7 cellular contexts compared by ENCODE assay signal in genomic region chr3:76585794-76586392, GRCh38.
DNase-seq lines count a peak whose midpoint lies in the region; ATAC-seq and TF ChIP-seq lines count a peak whose summit lies in the region.

No MANE protein-coding gene starts in this region.

- peaks cover 2% of the 10 kb centered on the region for H3K9me3 Mint-ChIP-seq in neural crest cell

- no peak overlapping the region for H3K4me3 Mint-ChIP-seq in neural crest cell

- TF ChIP-seq CTCF in GM12864 (IDR thresholded peaks at IDR 0.05; ENCODE audit: low read depth, low read length, missing control alignments) (peak; percentile 19), neural crest cell (conservative IDR thresholded peaks at IDR 0.05) (peak; percentile 83)

- no peak overlapping the region for H3K27ac Mint-ChIP-seq in neural crest cell (ENCODE audit: unreplicated experiment)

- H3K4me3 ChIP-seq in GM12864 (ENCODE audit: low read depth, low read length) = no peak overlapping the region

- no peaks in the 10 kb centered on the region for H3K4me1 Mint-ChIP-seq in neural crest cell

- ATAC-seq in GM19023 (IDR thresholded peaks at IDR 0.05; ENCODE audit: unreplicated experiment) = no peak

- DNase-seq in GM12864 (ENCODE audit: low read depth) (no peak), KBM-7 (peak; percentile 18), T47D (ENCODE audit: low read depth in 1 of 2, low spot score in 1 of 2) (peak; percentile 31 to 37), neural crest cell (ENCODE audit: low read depth, low spot score) (no peak), NCI-H1930 (lab: John Stamatoyannopoulos, UW) (no peak), NCI-H1694 treated with DMSO at 0.1 percent for 48 hours (lab: John Stamatoyannopoulos, UW) (no peak)

- H3K36me3 Mint-ChIP-seq in neural crest cell (ENCODE audit: low read depth) = no peaks in the 10 kb centered on the region

- no peaks in the 10 kb centered on the region for H3K27me3 Mint-ChIP-seq in neural crest cell (ENCODE audit: low read depth)

- in situ Hi-C loops in KBM-7 (cut with MboI; ENCODE audit: low pct_unique_long_range_greater_than_20kb, low sequenced_read_pairs) (no loop called here), T47D (cut with HindIII; ENCODE audit: low pct_unique_long_range_greater_than_20kb, low sequenced_read_pairs) (no loop called here)

Comparison
In these comparisons a context has a peak if more than half of its experiments do, and no peak if none do; other contexts are left out.
1. DNase-seq: peak in KBM-7 (single experiment) and T47D (2 of 2); none in GM12864 (single experiment), neural crest cell (single experiment), NCI-H1930 (0 of 2) and NCI-H1694 treated with DMSO at 0.1 percent for 48 hours (single experiment).